In genomic region chr16:11585460-11586374, GRCh38 we compare ENCODE assay signal across 1 cellular context.
A peak's percentile ranks its signal among the peaks of the same experiment; 100 is the strongest.
TF ChIP-seq lines count a peak whose summit lies in the region.

No MANE protein-coding gene starts in this region.

TF ChIP-seq in HepG2, 621 proteins besides CTCF, POLR2A, EP300 and RAD21 (continued from another document and continues in another):
- TF ChIP-seq ZNF280D (CRISPR knock-in tag; IDR thresholded peaks at IDR 0.05) (peak; percentile 50), HOXA5 (CRISPR knock-in tag; IDR thresholded peaks at IDR 0.05) (no peak), MTA1 (CRISPR knock-in tag; IDR thresholded peaks at IDR 0.05; ENCODE audit: borderline replicate concordance) (peak; percentile 61; the same call in 1 of the 2 replicates), ZNF574 (CRISPR knock-in tag; IDR thresholded peaks at IDR 0.05) (peak; percentile 52; the same call in 1 of the 2 replicates), IKZF5 (CRISPR knock-in tag; IDR thresholded peaks at IDR 0.05) (no peak; the same call in 1 of the 2 replicates), BCL3 (CRISPR knock-in tag; IDR thresholded peaks at IDR 0.05) (peak; percentile 73; the same call in 1 of the 2 replicates), GRHL1 (CRISPR knock-in tag; conservative IDR thresholded peaks at IDR 0.05) (no peak), MAX (IDR thresholded peaks at IDR 0.05) (peak; percentile 52), PTBP1 (IDR thresholded peaks at IDR 0.05; ENCODE audit: low read depth, low read length, poor library complexity, severe bottlenecking) (no peak), ZNF562 (CRISPR knock-in tag; IDR thresholded peaks at IDR 0.05; ENCODE audit: borderline replicate concordance) (no peak), MXD3 (CRISPR knock-in tag; IDR thresholded peaks at IDR 0.05) (peak; percentile 40; the same call in 1 of the 2 replicates), KAT7 (CRISPR knock-in tag; IDR thresholded peaks at IDR 0.05; ENCODE audit: borderline replicate concordance) (peak; percentile 75), ZBTB38 (CRISPR knock-in tag; IDR thresholded peaks at IDR 0.05) (0 out of 2 replicates have a peak, but pooled peaks have one; percentile 51), PHB2 (IDR thresholded peaks at IDR 0.05; ENCODE audit: partially characterized antibody) (no peak), E2F2 (CRISPR knock-in tag; IDR thresholded peaks at IDR 0.05; ENCODE audit: borderline replicate concordance) (peak; percentile 84; the same call in 1 of the 2 replicates), XRCC5 (optimal IDR thresholded peaks at IDR 0.05; ENCODE audit: low read length) (peak; percentile 11), SMARCE1 (IDR thresholded peaks at IDR 0.05; ENCODE audit: borderline replicate concordance) (no peak), ZSCAN30 (CRISPR knock-in tag; IDR thresholded peaks at IDR 0.05) (no peak), DNMT1 (CRISPR knock-in tag; IDR thresholded peaks at IDR 0.05) (peak; percentile 89), CREBL2 (CRISPR knock-in tag; IDR thresholded peaks at IDR 0.05; ENCODE audit: borderline replicate concordance) (no peak), ARNTL (CRISPR knock-in tag; IDR thresholded peaks at IDR 0.05) (0 out of 2 replicates have a peak, but pooled peaks have one; percentile 29), ZNF468 (CRISPR knock-in tag; IDR thresholded peaks at IDR 0.05) (no peak), ZNF83 (CRISPR knock-in tag; IDR thresholded peaks at IDR 0.05; ENCODE audit: borderline replicate concordance) (peak; percentile 90; the same call in 1 of the 2 replicates), ZFP36L1 (CRISPR knock-in tag; IDR thresholded peaks at IDR 0.05) (no peak), CC2D1A (CRISPR knock-in tag; IDR thresholded peaks at IDR 0.05) (no peak; the same call in 1 of the 2 replicates), FUBP1 (CRISPR knock-in tag; IDR thresholded peaks at IDR 0.05; ENCODE audit: borderline replicate concordance) (no peak), MEIS1 (CRISPR knock-in tag; IDR thresholded peaks at IDR 0.05; ENCODE audit: borderline replicate concordance) (no peak), MTF2 (CRISPR knock-in tag; IDR thresholded peaks at IDR 0.05; ENCODE audit: borderline replicate concordance) (no peak), HCFC1 (IDR thresholded peaks at IDR 0.05; ENCODE audit: low read depth, low read length) (no peak), HMGXB4 (CRISPR knock-in tag; IDR thresholded peaks at IDR 0.05; ENCODE audit: borderline replicate concordance in 1 of 2, low read depth in 1 of 2) (peak; percentile 27 to 63; a peak in 3 of 4 replicates), ZNF10 (CRISPR knock-in tag; IDR thresholded peaks at IDR 0.05; ENCODE audit: borderline replicate concordance, low read depth) (no peak), IRF1 (CRISPR knock-in tag; IDR thresholded peaks at IDR 0.05; ENCODE audit: low read depth) (no peak), RARA (CRISPR knock-in tag; IDR thresholded peaks at IDR 0.05) (peak; percentile 58), ZNF660 (CRISPR knock-in tag; IDR thresholded peaks at IDR 0.05; ENCODE audit: borderline replicate concordance, low read depth) (no peak), CREB3 (CRISPR knock-in tag; IDR thresholded peaks at IDR 0.05) (no peak), PRPF4 (IDR thresholded peaks at IDR 0.05; ENCODE audit: low read depth, low read length, poor library complexity, severe bottlenecking) (no peak), GATAD2A (CRISPR knock-in tag; IDR thresholded peaks at IDR 0.05) (peak; percentile 61), ZNF333 (CRISPR knock-in tag; IDR thresholded peaks at IDR 0.05; ENCODE audit: borderline replicate concordance) (peak; percentile 61; the same call in 1 of the 2 replicates), ZC3H4 (CRISPR knock-in tag; IDR thresholded peaks at IDR 0.05; ENCODE audit: borderline replicate concordance) (0 out of 2 replicates have a peak, but pooled peaks have one; percentile 15), ZNF652 (CRISPR knock-in tag; IDR thresholded peaks at IDR 0.05; ENCODE audit: borderline replicate concordance, low read depth) (no peak)
